In the genomic region with DNA sequence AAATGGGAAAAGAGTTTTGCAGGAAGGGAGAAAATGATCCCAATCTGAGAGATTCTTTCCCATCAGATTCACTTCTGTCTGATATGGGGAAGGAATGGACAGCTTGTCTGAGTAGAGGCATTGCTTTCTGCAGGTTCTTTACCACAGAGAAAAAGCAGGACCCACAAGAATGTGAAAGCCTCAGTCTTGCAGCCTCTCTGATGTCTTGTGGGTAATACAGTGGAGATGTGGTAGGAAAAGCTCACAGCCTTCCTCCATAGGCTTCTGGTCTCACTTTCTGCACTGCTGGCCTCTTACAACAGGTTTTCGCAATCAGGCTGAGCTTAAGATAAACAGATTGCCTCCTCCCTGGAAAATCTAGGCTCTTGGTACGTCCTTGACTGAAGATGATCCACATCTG, we compare ENCODE assay signal across 8 cellular contexts. TPM values are rescaled to one million over a fixed set of nuclear protein-coding genes. Genes with fewer than 3 reads are reported as not detected.
DNase-seq lines count a peak whose midpoint lies in the region; ATAC-seq, FAIRE-seq and TF ChIP-seq lines count a peak whose summit lies in the region.

No MANE protein-coding gene starts in this region.

- no peaks in the 10 kb centered on the region for H4K20me1 ChIP-seq in keratinocyte (ENCODE audit: control insufficient read depth, extremely low read depth, insufficient read depth, low read length)

- no peaks in the 10 kb centered on the region for H3K9me1 ChIP-seq in keratinocyte (ENCODE audit: control insufficient read depth, extremely low read depth, insufficient read depth, low read length)

- peak overlapping the region; percentile 72 for H3K4me3 Mint-ChIP-seq in activated CD4-positive, alpha-beta T cell treated with anti-CD3 and anti-CD28 coated beads for 36 hours
- H3K4me3 Mint-ChIP-seq in stimulated activated naive CD8-positive, alpha-beta T cell treated with anti-CD3 and anti-CD28 coated beads, Interleukin-15, amount 100 ng/mL, for 72 hours = peak overlapping the region; percentile 78 to 81

- H3K27ac Mint-ChIP-seq in activated CD4-positive, alpha-beta T cell treated with anti-CD3 and anti-CD28 coated beads for 36 hours = peak overlapping the region; percentile 79
- H3K27ac Mint-ChIP-seq in stimulated activated naive CD8-positive, alpha-beta T cell treated with anti-CD3 and anti-CD28 coated beads, Interleukin-15, amount 100 ng/mL, for 72 hours = no peak overlapping the region

- H3K4me2 ChIP-seq in keratinocyte (ENCODE audit: control insufficient read depth, extremely low read depth, insufficient read depth, low read depth, low read length) = peak overlapping the region; percentile 68

- TF ChIP-seq CTCF in keratinocyte (optimal IDR thresholded peaks at IDR 0.05 in 1 of 3, IDR thresholded peaks at IDR 0.05 in 1 of 3, conservative IDR thresholded peaks at IDR 0.05 in 1 of 3; ENCODE audit: extremely low read depth in 1 of 3, insufficient read depth in 2 of 3, low read length in 3 of 3) = no peak

- H3K36me3 Mint-ChIP-seq in activated CD4-positive, alpha-beta T cell treated with anti-CD3 and anti-CD28 coated beads for 36 hours (ENCODE audit: low read depth) = peaks cover 5% of the 10 kb centered on the region

- POLR2A ChIA-PET in activated CD4-positive, alpha-beta T cell treated with anti-CD3 and anti-CD28 coated beads for 36 hours (lab: Charles Lee) = no interaction called here

- H3K9me3 Mint-ChIP-seq in activated CD4-positive, alpha-beta T cell treated with anti-CD3 and anti-CD28 coated beads for 36 hours (ENCODE audit: low read depth) = no peaks in the 10 kb centered on the region
- H3K9me3 Mint-ChIP-seq in stimulated activated naive CD8-positive, alpha-beta T cell treated with anti-CD3 and anti-CD28 coated beads, Interleukin-15, amount 100 ng/mL, for 72 hours = no peaks in the 10 kb centered on the region

- peak; percentile 23 for ATAC-seq in activated CD4-positive, alpha-beta T cell treated with anti-CD3 and anti-CD28 coated beads for 36 hours
- peak; percentile 83 for ATAC-seq in stimulated activated naive CD8-positive, alpha-beta T cell treated with anti-CD3 and anti-CD28 coated beads, Interleukin-15, amount 100 ng/mL, for 72 hours

- H3K27me3 ChIP-seq in keratinocyte (ENCODE audit: control insufficient read depth, extremely low read depth, insufficient read depth, low read length) (no peaks in the 10 kb centered on the region), H7 (ENCODE audit: control insufficient read depth, insufficient read depth, low read length) (no peaks in the 10 kb centered on the region)

- peak overlapping the region; percentile 4 for H3K27ac ChIP-seq in keratinocyte (ENCODE audit: control insufficient read depth, insufficient read depth, low read length)

- H3K27me3 Mint-ChIP-seq in activated CD4-positive, alpha-beta T cell treated with anti-CD3 and anti-CD28 coated beads for 36 hours = no peaks in the 10 kb centered on the region
- H3K27me3 Mint-ChIP-seq in stimulated activated naive CD8-positive, alpha-beta T cell treated with anti-CD3 and anti-CD28 coated beads, Interleukin-15, amount 100 ng/mL, for 72 hours = no peaks in the 10 kb centered on the region

- H3K4me1 ChIP-seq in keratinocyte (ENCODE audit: control insufficient read depth, extremely low read depth, insufficient read depth, low read length) = peaks cover 14% of the 10 kb centered on the region

- H3K9me3 ChIP-seq in keratinocyte (ENCODE audit: control insufficient read depth, low read depth, low read length) = no peaks in the 10 kb centered on the region

- intact Hi-C loops in activated CD4-positive, alpha-beta T cell treated with anti-CD3 and anti-CD28 coated beads for 36 hours (cut with DNase I, micrococcal nuclease) = loop anchor here (1.0 to 5.0 kb wide), 5 partner anchors 21 to 308 kb away; partner anchors contain the start of genes IFIT5 (in 2 of the 2) and KIF20B (in 1 of the 2)

- peak overlapping the region; percentile 60 for H3K4me3 ChIP-seq in Jurkat, Clone E6-1 (ENCODE audit: low read length)
- H3K4me3 ChIP-seq in keratinocyte (ENCODE audit: control insufficient read depth in 2 of 3, extremely low read depth in 1 of 3, insufficient read depth in 2 of 3, low read depth in 1 of 3, low read length in 3 of 3) = peak overlapping the region; percentile 50 to 88 (median 84)
- no peak overlapping the region for H3K4me3 ChIP-seq in H7 (ENCODE audit: insufficient read depth, low read depth, low read length)

- H3K9ac ChIP-seq in keratinocyte (ENCODE audit: control insufficient read depth, extremely low read depth, insufficient read depth, low read length) = peak overlapping the region; percentile 67

- DNase-seq in activated CD4-positive, alpha-beta T cell treated with anti-CD3 and anti-CD28 coated beads for 36 hours = no peak
- no peak for DNase-seq in activated CD4-positive, alpha-beta T cell treated with anti-CD3 and anti-CD28 coated beads for 1 hour
- peak; percentile 60 for DNase-seq in Jurkat, Clone E6-1 (ENCODE audit: low read depth, low spot score)
- DNase-seq in astrocyte of the hippocampus (ENCODE audit: low read depth, low spot score) (peak; percentile 73), keratinocyte (ENCODE audit: low read depth, low spot score) (no peak), amniotic stem cell (lab: John Stamatoyannopoulos, UW) (no peak), H7 (no peak)
- DNase-seq in stimulated activated naive CD8-positive, alpha-beta T cell treated with anti-CD3 and anti-CD28 coated beads, Interleukin-15, amount 100 ng/mL, for 72 hours = peak in 1 of 2 donors; percentile 20

- peaks cover 0 to 1% of the 10 kb centered on the region in 2 experiments for H3K36me3 ChIP-seq in keratinocyte (ENCODE audit: control insufficient read depth in 2 of 2, extremely low read depth in 1 of 2, insufficient read depth in 2 of 2, low read length in 2 of 2)
- H3K36me3 ChIP-seq in H7 (replicated peaks; ENCODE audit: control insufficient read depth, insufficient read depth, low read length) = no peaks in the 10 kb centered on the region

- peak overlapping the region; percentile 54 for H2AFZ ChIP-seq in keratinocyte (ENCODE audit: control insufficient read depth, low read length)

- H3K4me1 Mint-ChIP-seq in activated CD4-positive, alpha-beta T cell treated with anti-CD3 and anti-CD28 coated beads for 36 hours = peaks cover 29% of the 10 kb centered on the region
- peaks cover 27% of the 10 kb centered on the region for H3K4me1 Mint-ChIP-seq in stimulated activated naive CD8-positive, alpha-beta T cell treated with anti-CD3 and anti-CD28 coated beads, Interleukin-15, amount 100 ng/mL, for 72 hours

- H3K79me2 ChIP-seq in keratinocyte (ENCODE audit: control insufficient read depth, insufficient read depth, low read length) = peaks cover 16% of the 10 kb centered on the region

- CTCF ChIA-PET in activated CD4-positive, alpha-beta T cell treated with anti-CD3 and anti-CD28 coated beads for 36 hours (lab: Charles Lee) = interaction anchor here (0.7 to 1.7 kb wide), 12 partner anchors 10 to 458 kb away, joined by 3 to 11 read pairs (median 3); partner anchors contain the start of gene IFIT5

- no peak for FAIRE-seq in keratinocyte (lab: Jason Lieb, UNC)

- dilution Hi-C loops in keratinocyte (cut with MboI; ENCODE audit: extremely low pct_ligation_motif_present, low sequenced_read_pairs) = no loop called here

RNA-seq across cellular contexts. Expression of gene IFIT1, which starts 0.6 kb away (rescaled TPM):
- 1 to 10 TPM; 5.9 to 6.5 TPM for total RNA-seq in activated CD4-positive, alpha-beta T cell treated with anti-CD3 and anti-CD28 coated beads for 36 hours
- 0.79 TPM for polyA plus RNA-seq in Jurkat, Clone E6-1 (2012; ENCODE audit: insufficient read depth, insufficient read length)
- polyA plus RNA-seq in keratinocyte = 96.9 to 140 TPM (median 112 TPM) in 3 replicates
- 0.51 TPM for polyA plus RNA-seq in keratinocyte (2011; ENCODE audit: low read depth)
- 47.7 and 95.1 TPM in 2 replicates for polyA plus RNA-seq in keratinocyte (2011; cell fraction: cytosol; rRNA removed)
- polyA plus RNA-seq in keratinocyte (2011; cell fraction: nucleus; rRNA removed) = 73.5 and 102 TPM in 2 replicates
- polyA plus RNA-seq in keratinocyte (2012; ENCODE audit: low replicate concordance) = 1.6 and 83.3 TPM in 2 replicates
- 3.9 to 61.5 TPM (median 32.3 TPM) in 3 replicates for polyA minus RNA-seq in keratinocyte
- 20.1 TPM for polyA minus RNA-seq in keratinocyte (2011; cell fraction: cytosol; rRNA and poly(A)+ RNA removed)
- polyA minus RNA-seq in keratinocyte (2011; cell fraction: nucleus; rRNA and poly(A)+ RNA removed) = 25.6 and 37.2 TPM in 2 replicates
- 3.7 and 4.0 TPM in 2 replicates for total RNA-seq in H7 (2014; rRNA removed; shearing (Covaris generic))

RNA-seq across cellular contexts. Expression of gene IFIT1B, which starts 15.1 kb away (rescaled TPM):
- not detected for total RNA-seq in activated CD4-positive, alpha-beta T cell treated with anti-CD3 and anti-CD28 coated beads for 36 hours
- polyA plus RNA-seq in Jurkat, Clone E6-1 (2012; ENCODE audit: insufficient read depth, insufficient read length) = not detected
- not detected in 3 replicates for polyA plus RNA-seq in keratinocyte
- not detected for polyA plus RNA-seq in keratinocyte (2011; ENCODE audit: low read depth)
- polyA plus RNA-seq in keratinocyte (2011; cell fraction: cytosol; rRNA removed) = not detected in 2 replicates
- not detected in 2 replicates for polyA plus RNA-seq in keratinocyte (2011; cell fraction: nucleus; rRNA removed)
- polyA plus RNA-seq in keratinocyte (2012; ENCODE audit: low replicate concordance) = not detected in 2 replicates
- polyA minus RNA-seq in keratinocyte = not detected in 3 replicates
- polyA minus RNA-seq in keratinocyte (2011; cell fraction: cytosol; rRNA and poly(A)+ RNA removed) = not detected
- polyA minus RNA-seq in keratinocyte (2011; cell fraction: nucleus; rRNA and poly(A)+ RNA removed) = not detected in 2 replicates
- total RNA-seq in H7 (2014; rRNA removed; shearing (Covaris generic)) = not detected in 2 replicates

RNA-seq across cellular contexts. Expression of gene IFIT5, which starts 21.4 kb away (rescaled TPM):
- 10 to 100 TPM; 14.4 to 14.9 TPM for total RNA-seq in activated CD4-positive, alpha-beta T cell treated with anti-CD3 and anti-CD28 coated beads for 36 hours
- 5.8 TPM for polyA plus RNA-seq in Jurkat, Clone E6-1 (2012; ENCODE audit: insufficient read depth, insufficient read length)
- 10.7 to 15.8 TPM (median 14.8 TPM) in 3 replicates for polyA plus RNA-seq in keratinocyte
- 1.4 TPM for polyA plus RNA-seq in keratinocyte (2011; ENCODE audit: low read depth)
- polyA plus RNA-seq in keratinocyte (2011; cell fraction: cytosol; rRNA removed) = 5.5 and 12.3 TPM in 2 replicates
- polyA plus RNA-seq in keratinocyte (2011; cell fraction: nucleus; rRNA removed) = 9.8 and 11.4 TPM in 2 replicates
- polyA plus RNA-seq in keratinocyte (2012; ENCODE audit: low replicate concordance) = 2.4 and 14.9 TPM in 2 replicates
- polyA minus RNA-seq in keratinocyte = 3.6 to 14.5 TPM (median 7.4 TPM) in 3 replicates
- 8.8 TPM for polyA minus RNA-seq in keratinocyte (2011; cell fraction: cytosol; rRNA and poly(A)+ RNA removed)
- 6.5 and 13.2 TPM in 2 replicates for polyA minus RNA-seq in keratinocyte (2011; cell fraction: nucleus; rRNA and poly(A)+ RNA removed)
- 1.7 and 2.3 TPM in 2 replicates for total RNA-seq in H7 (2014; rRNA removed; shearing (Covaris generic))

Comparison
In these comparisons a context has a peak if more than half of its experiments do, and no peak if none do; other contexts are left out.
1. DNase-seq: peak in Jurkat, Clone E6-1 (single experiment) and astrocyte of the hippocampus (single experiment); none in activated CD4-positive, alpha-beta T cell treated with anti-CD3 and anti-CD28 coated beads for 36 hours (single experiment), activated CD4-positive, alpha-beta T cell treated with anti-CD3 and anti-CD28 coated beads for 1 hour (single experiment), keratinocyte (single experiment), amniotic stem cell (single experiment) and H7 (single experiment).